ENCODE assay signal across 1 cellular context in the genomic region with DNA sequence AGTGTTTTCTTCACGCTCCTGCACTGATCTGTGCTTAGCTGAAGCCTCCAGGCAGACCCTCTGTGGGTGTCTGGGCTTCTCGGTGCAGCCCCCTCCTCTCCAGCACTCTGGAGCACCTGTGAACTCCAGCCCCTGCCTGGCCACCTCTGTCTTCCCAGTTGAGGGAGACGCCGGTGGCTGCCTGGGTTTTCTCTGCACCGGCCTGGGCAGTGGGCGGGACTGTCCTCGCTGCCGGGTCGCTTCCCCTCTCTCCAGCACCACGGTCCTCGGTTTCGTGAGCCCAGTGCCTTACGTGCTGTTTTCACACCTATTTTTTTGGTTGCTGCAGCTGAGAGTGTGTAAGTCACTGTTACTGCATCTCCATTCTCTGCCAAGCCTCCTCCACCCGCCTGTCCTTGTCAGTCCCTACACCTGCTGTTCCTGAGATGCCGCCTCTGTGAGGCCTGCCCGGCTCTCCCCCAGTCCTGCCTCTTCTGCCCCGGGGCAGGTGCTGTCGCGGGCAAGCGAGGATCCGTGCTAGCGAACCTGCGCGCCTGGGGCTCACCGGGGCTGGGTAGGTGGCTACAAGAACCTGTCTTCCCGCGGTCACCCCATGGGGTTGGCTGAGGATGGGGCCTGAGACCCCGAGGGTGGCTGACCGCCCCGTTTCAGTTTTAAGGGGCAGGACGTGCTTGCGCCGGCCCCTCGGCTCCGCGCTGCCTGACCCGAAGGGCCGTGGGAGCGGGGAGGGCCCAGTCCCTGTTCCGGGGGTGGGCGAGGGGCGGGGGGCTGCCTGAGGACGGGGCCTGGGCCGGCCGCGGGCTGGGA.
TF ChIP-seq lines count a peak whose summit lies in the region.

No MANE protein-coding gene starts in this region.

TF ChIP-seq in GM12878, 131 proteins besides CTCF, POLR2A, EP300 and RAD21:
- TF ChIP-seq, protein P1, sequence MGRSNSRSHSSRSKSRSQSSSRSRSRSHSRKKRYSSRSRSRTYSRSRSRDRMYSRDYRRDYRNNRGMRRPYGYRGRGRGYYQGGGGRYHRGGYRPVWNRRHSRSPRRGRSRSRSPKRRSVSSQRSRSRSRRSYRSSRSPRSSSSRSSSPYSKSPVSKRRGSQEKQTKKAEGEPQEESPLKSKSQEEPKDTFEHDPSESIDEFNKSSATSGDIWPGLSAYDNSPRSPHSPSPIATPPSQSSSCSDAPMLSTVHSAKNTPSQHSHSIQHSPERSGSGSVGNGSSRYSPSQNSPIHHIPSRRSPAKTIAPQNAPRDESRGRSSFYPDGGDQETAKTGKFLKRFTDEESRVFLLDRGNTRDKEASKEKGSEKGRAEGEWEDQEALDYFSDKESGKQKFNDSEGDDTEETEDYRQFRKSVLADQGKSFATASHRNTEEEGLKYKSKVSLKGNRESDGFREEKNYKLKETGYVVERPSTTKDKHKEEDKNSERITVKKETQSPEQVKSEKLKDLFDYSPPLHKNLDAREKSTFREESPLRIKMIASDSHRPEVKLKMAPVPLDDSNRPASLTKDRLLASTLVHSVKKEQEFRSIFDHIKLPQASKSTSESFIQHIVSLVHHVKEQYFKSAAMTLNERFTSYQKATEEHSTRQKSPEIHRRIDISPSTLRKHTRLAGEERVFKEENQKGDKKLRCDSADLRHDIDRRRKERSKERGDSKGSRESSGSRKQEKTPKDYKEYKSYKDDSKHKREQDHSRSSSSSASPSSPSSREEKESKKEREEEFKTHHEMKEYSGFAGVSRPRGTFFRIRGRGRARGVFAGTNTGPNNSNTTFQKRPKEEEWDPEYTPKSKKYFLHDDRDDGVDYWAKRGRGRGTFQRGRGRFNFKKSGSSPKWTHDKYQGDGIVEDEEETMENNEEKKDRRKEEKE (IDR thresholded peaks at IDR 0.05) = no peak
- TF ChIP-seq IKZF1 (conservative IDR thresholded peaks at IDR 0.05) (no peak), SREBF1 (IDR thresholded peaks at IDR 0.05; ENCODE audit: low read length) (no peak), NFIC (IDR thresholded peaks at IDR 0.05; ENCODE audit: low read depth, low read length) (no peak), FOS (IDR thresholded peaks at IDR 0.05; ENCODE audit: borderline replicate concordance, extremely low read depth, insufficient read length) (no peak), HDGF (IDR thresholded peaks at IDR 0.05) (0 out of 2 replicates have a peak, but pooled peaks have one; percentile 36), ZNF384 (IDR thresholded peaks at IDR 0.05; ENCODE audit: borderline replicate concordance, low read depth, low read length) (0 out of 2 replicates have a peak, but pooled peaks have one; percentile 22), RCOR1 (conservative IDR thresholded peaks at IDR 0.05; ENCODE audit: low read depth, low read length) (no peak), PAX8 (IDR thresholded peaks at IDR 0.05) (no peak), CHD4 (IDR thresholded peaks at IDR 0.05) (no peak), ZZZ3 (IDR thresholded peaks at IDR 0.05; ENCODE audit: control insufficient read depth, insufficient read length, low read depth) (no peak), ZNF24 (IDR thresholded peaks at IDR 0.05) (no peak), NBN (IDR thresholded peaks at IDR 0.05) (0 out of 2 replicates have a peak, but pooled peaks have one; percentile 41), ZNF274 (IDR thresholded peaks at IDR 0.05; ENCODE audit: insufficient read depth, insufficient read length) (no peak), MEF2B (IDR thresholded peaks at IDR 0.05; ENCODE audit: partially characterized antibody, poor library complexity, severe bottlenecking) (no peak)
- TF ChIP-seq, protein P2, sequence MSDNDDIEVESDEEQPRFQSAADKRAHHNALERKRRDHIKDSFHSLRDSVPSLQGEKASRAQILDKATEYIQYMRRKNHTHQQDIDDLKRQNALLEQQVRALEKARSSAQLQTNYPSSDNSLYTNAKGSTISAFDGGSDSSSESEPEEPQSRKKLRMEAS (IDR thresholded peaks at IDR 0.05; ENCODE audit: low read depth, low read length) = no peak
- TF ChIP-seq, protein P3, sequence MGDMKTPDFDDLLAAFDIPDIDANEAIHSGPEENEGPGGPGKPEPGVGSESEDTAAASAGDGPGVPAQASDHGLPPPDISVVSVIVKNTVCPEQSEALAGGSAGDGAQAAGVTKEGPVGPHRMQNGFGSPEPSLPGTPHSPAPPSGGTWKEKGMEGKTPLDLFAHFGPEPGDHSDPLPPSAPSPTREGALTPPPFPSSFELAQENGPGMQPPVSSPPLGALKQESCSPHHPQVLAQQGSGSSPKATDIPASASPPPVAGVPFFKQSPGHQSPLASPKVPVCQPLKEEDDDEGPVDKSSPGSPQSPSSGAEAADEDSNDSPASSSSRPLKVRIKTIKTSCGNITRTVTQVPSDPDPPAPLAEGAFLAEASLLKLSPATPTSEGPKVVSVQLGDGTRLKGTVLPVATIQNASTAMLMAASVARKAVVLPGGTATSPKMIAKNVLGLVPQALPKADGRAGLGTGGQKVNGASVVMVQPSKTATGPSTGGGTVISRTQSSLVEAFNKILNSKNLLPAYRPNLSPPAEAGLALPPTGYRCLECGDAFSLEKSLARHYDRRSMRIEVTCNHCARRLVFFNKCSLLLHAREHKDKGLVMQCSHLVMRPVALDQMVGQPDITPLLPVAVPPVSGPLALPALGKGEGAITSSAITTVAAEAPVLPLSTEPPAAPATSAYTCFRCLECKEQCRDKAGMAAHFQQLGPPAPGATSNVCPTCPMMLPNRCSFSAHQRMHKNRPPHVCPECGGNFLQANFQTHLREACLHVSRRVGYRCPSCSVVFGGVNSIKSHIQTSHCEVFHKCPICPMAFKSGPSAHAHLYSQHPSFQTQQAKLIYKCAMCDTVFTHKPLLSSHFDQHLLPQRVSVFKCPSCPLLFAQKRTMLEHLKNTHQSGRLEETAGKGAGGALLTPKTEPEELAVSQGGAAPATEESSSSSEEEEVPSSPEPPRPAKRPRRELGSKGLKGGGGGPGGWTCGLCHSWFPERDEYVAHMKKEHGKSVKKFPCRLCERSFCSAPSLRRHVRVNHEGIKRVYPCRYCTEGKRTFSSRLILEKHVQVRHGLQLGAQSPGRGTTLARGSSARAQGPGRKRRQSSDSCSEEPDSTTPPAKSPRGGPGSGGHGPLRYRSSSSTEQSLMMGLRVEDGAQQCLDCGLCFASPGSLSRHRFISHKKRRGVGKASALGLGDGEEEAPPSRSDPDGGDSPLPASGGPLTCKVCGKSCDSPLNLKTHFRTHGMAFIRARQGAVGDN (IDR thresholded peaks at IDR 0.05) = no peak
